In genomic region chr19:11265785-11266236, GRCh38 we compare ENCODE assay signal across 12 cellular contexts. TPM values are rescaled to one million over a fixed set of nuclear protein-coding genes. Genes with fewer than 3 reads are reported as not detected.
DNase-seq lines count a peak whose midpoint lies in the region; ATAC-seq and TF ChIP-seq lines count a peak whose summit lies in the region.
"Had no signal": no experiment of that assay in that cellular context is flagged by ENCODE, and none has a peak within 500 bp of the region (broad histone marks: within the 10 kb centered on the region; RNA-seq: fewer than 3 reads in every experiment).

No MANE protein-coding gene starts in this region.

- H3K79me2 ChIP-seq in smooth muscle cell (ENCODE audit: low read depth), result peaks cover 6% of the 10 kb centered on the region

- intact Hi-C loops in stomach (cut with DNase I; ENCODE audit: low total_unique reads), result no loop called here

- no peaks in the 10 kb centered on the region for H3K36me3 ChIP-seq in Peyer's patch
- H3K36me3 ChIP-seq in stomach, result no peaks in the 10 kb centered on the region
- no peaks in the 10 kb centered on the region for H3K36me3 ChIP-seq in smooth muscle cell (ENCODE audit: low read depth)

- no peak for ATAC-seq in GM19328 (IDR thresholded peaks at IDR 0.05; ENCODE audit: unreplicated experiment)

- TF ChIP-seq POLR2A in Peyer's patch (IDR thresholded peaks at IDR 0.05) (peak; percentile 43 to 90), stomach (IDR thresholded peaks at IDR 0.05) (no peak)

- no peak overlapping the region for H2AFZ ChIP-seq in smooth muscle cell (ENCODE audit: low read depth)

- H3K4me1 ChIP-seq in Peyer's patch, result peaks cover 0 to 44% (median 2%) of the 10 kb centered on the region in 4 donors
- H3K4me1 ChIP-seq in stomach, result peaks cover 24 to 60% (median 55%) of the 10 kb centered on the region in 4 donors
- H3K4me1 ChIP-seq in smooth muscle cell (ENCODE audit: low read depth), result no peaks in the 10 kb centered on the region
- H3K4me1 ChIP-seq: psoas muscle had no signal

- 36 to 61% (median 44%) methylated on average over 9 to 11 of the region's 11 CpGs for WGBS in stomach, 5 donors
- 69% methylated on average over 9 of the region's 11 CpGs for WGBS in smooth muscle cell (ENCODE audit: low lambda C conversion rate)

- TF ChIP-seq CTCF in Peyer's patch (IDR thresholded peaks at IDR 0.05) (no peak), stomach (IDR thresholded peaks at IDR 0.05) (no peak), smooth muscle cell (IDR thresholded peaks at IDR 0.05; ENCODE audit: borderline replicate concordance, insufficient read depth, poor library complexity, severe bottlenecking) (no peak)

- H3K4me3 ChIP-seq in Peyer's patch, result no peak overlapping the region
- no peak overlapping the region for H3K4me3 ChIP-seq in stomach
- no peak overlapping the region for H3K4me3 ChIP-seq in smooth muscle cell
- H3K4me3 ChIP-seq: psoas muscle had no signal

- H3F3A ChIP-seq in smooth muscle cell (ENCODE audit: low read depth), result no peaks in the 10 kb centered on the region

- H3K27me3 ChIP-seq in Peyer's patch (no peaks in the 10 kb centered on the region), stomach (peaks cover 0 to 23% (median 0%) of the 10 kb centered on the region in 3 donors), smooth muscle cell (ENCODE audit: low read depth) (no peaks in the 10 kb centered on the region)

- no peaks in the 10 kb centered on the region for H4K20me1 ChIP-seq in smooth muscle cell (ENCODE audit: low read depth)

- H3K9me3 ChIP-seq in Peyer's patch (no peaks in the 10 kb centered on the region), stomach (no peaks in the 10 kb centered on the region), smooth muscle cell (replicated peaks; ENCODE audit: low read depth) (no peaks in the 10 kb centered on the region)
- H3K9me3 ChIP-seq: psoas muscle had no signal

- H3K9ac ChIP-seq in smooth muscle cell (ENCODE audit: low read depth), result no peak overlapping the region

- no peak overlapping the region for H3K4me2 ChIP-seq in smooth muscle cell

- H3K27ac ChIP-seq in Peyer's patch (peak overlapping the region in 3 of 4 donors; percentile 69 to 93 (median 89)), stomach (peak overlapping the region; percentile 83 to 91 (median 90)), smooth muscle cell (ENCODE audit: low read depth) (no peak overlapping the region)
- H3K27ac ChIP-seq: psoas muscle had no signal

- DNase-seq in NCI-H1417 (lab: John Stamatoyannopoulos, UW) (peak in 2 of 3 experiments; percentile 50 to 66), NCI-H1417 treated with DMSO at 0.1 percent for 48 hours (lab: John Stamatoyannopoulos, UW) (no peak), Peyer's patch (peak in 2 of 3 donors; percentile 95), glomerular visceral epithelial cell (ENCODE audit: extremely low spot score) (peak; percentile 31), stomach (peak; percentile 91), smooth muscle cell (lab: John Stamatoyannopoulos, UW; ENCODE audit: unreplicated experiment) (no peak), NK-92 (lab: John Stamatoyannopoulos, UW; ENCODE audit: unreplicated experiment) (no peak)
- DNase-seq: 8988T, HFFc6, NCI-H524, psoas muscle had no signal

- TF ChIP-seq EP300 in stomach (IDR thresholded peaks at IDR 0.05), result no peak

RNA-seq across cellular contexts. Expression of gene DOCK6, which starts 3.5 kb away (rescaled TPM):
- total RNA-seq in Peyer's patch, result 100 to 1,000 TPM in 3 of 4 donors, 10 to 100 TPM in 1; 66.4 to 194 (median 157) TPM
- total RNA-seq in stomach, result 100 to 1,000 TPM in 2 of 5 donors, 10 to 100 TPM in 3; 32.1 to 243 (median 99.5) TPM
- polyA plus RNA-seq in stomach, result 10 to 100 TPM; 21.4 to 39.8 (median 24.0) TPM
- total RNA-seq in smooth muscle cell, result 13.8 and 15.3 TPM in 2 replicates
- 14.8 and 28.7 TPM in 2 replicates for polyA plus RNA-seq in smooth muscle cell

RNA-seq across cellular contexts. Expression of gene ANGPTL8, which starts 26.4 kb away (rescaled TPM):
- total RNA-seq in Peyer's patch, result not detected
- not detected for total RNA-seq in stomach
- under 1 TPM in 1 of 3 donors, not detected in 2; 0.70 TPM for polyA plus RNA-seq in stomach
- 0.54 TPM in 1 of 2 replicates, not detected in the other for total RNA-seq in smooth muscle cell
- polyA plus RNA-seq in smooth muscle cell, result 0.48 and 0.80 TPM in 2 replicates
- total RNA-seq: HFFc6 had no signal

RNA-seq across cellular contexts. Expression of gene TSPAN16, which starts 30.1 kb away (rescaled TPM):
- total RNA-seq in Peyer's patch (not detected), stomach (not detected), smooth muscle cell (not detected in 2 replicates)
- polyA plus RNA-seq in stomach (not detected), smooth muscle cell (not detected in 2 replicates)
- total RNA-seq: HFFc6, psoas muscle had no signal
- polyA plus RNA-seq: psoas muscle had no signal

Comparison
In these comparisons a context has a peak if more than half of its experiments do, and no peak if none do; other contexts are left out.
1. DNase-seq: peak in NCI-H1417 (2 of 3), Peyer's patch (2 of 3), glomerular visceral epithelial cell (single experiment) and stomach (single experiment); none in NCI-H1417 treated with DMSO at 0.1 percent for 48 hours (single experiment), smooth muscle cell (single experiment) and NK-92 (single experiment).
2. POLR2A ChIP-seq: peak in Peyer's patch (2 of 2); none in stomach (0 of 4).